ENCODE assay signal across 26 cellular contexts in genomic region chr3:45041666-45042065, GRCh38. TPM values are rescaled to one million over a fixed set of nuclear protein-coding genes. Genes with fewer than 3 reads are reported as not detected.
DNase-seq lines count a peak whose midpoint lies in the region; ATAC-seq and FAIRE-seq lines count a peak whose summit lies in the region.
"Had no signal": no experiment of that assay in that cellular context is flagged by ENCODE, and none has a peak within 500 bp of the region (broad histone marks: within the 10 kb centered on the region; RNA-seq: fewer than 3 reads in every experiment).

No MANE protein-coding gene starts in this region.

- H3K4me1 Mint-ChIP-seq in activated CD4-positive, alpha-beta T cell treated with anti-CD3 and anti-CD28 coated beads, Interleukin-2, amount 10 ng/mL, durations not matched to agents 24 days and 14 days = peaks cover 27% of the 10 kb centered on the region
- peaks cover 18 to 24% of the 10 kb centered on the region in 2 donors for H3K4me1 Mint-ChIP-seq in natural killer cell treated with Interleukin-12 subunit alpha and Interleukin-12 subunit beta and Interleukin-15 and Interleukin-18, amount 100 ng/mL, for 72 hours (ENCODE audit: low read depth in 2 of 2)

- no peak overlapping the region for H3K4me3 Mint-ChIP-seq in activated CD4-positive, alpha-beta T cell treated with anti-CD3 and anti-CD28 coated beads, Interleukin-2, amount 10 ng/mL, durations not matched to agents 24 days and 14 days
- H3K4me3 Mint-ChIP-seq in natural killer cell treated with Interleukin-12 subunit alpha and Interleukin-12 subunit beta and Interleukin-15 and Interleukin-18, amount 100 ng/mL, for 72 hours = peak overlapping the region; percentile 32
- H3K4me3 Mint-ChIP-seq: activated T-helper 1 cell treated with anti-CD3 and anti-CD28 coated beads, Interleukin-12 subunit alpha, Interleukin-12 subunit beta, Interleukin-2, Interleukin-4 antibody, amounts not matched to agents 30 ng/mL and 10 ng/mL and 1 ng/mL, durations not matched to agents 14 hours and 24 hours and 36 hours; B cell; neural progenitor cell; T-helper 17 cell had no signal

- ATAC-seq in natural killer cell treated with Interleukin-12 subunit alpha and Interleukin-12 subunit beta and Interleukin-15 and Interleukin-18, amount 100 ng/mL, for 72 hours = peak; percentile 58 to 62
- ATAC-seq in HG02973 (IDR thresholded peaks at IDR 0.05; ENCODE audit: unreplicated experiment) (no peak), HG02884 (IDR thresholded peaks at IDR 0.05; ENCODE audit: unreplicated experiment) (no peak)
- ATAC-seq: heart left ventricle, left ventricle myocardium superior, T-helper 17 cell, upper lobe of right lung had no signal

- intact Hi-C loops in activated CD4-positive, alpha-beta T cell treated with anti-CD3 and anti-CD28 coated beads, Interleukin-2, amount 10 ng/mL, durations not matched to agents 24 days and 14 days (cut with micrococcal nuclease) = loop anchor here (1.0 to 5.0 kb wide), 4 partner anchors 13 to 457 kb away; no protein-coding TSS in a partner anchor

- FAIRE-seq in GM19239 (lab: Jason Lieb, UNC) = peak; percentile 82
- FAIRE-seq: endothelial cell of umbilical vein had no signal

- H3K27me3 Mint-ChIP-seq in activated CD4-positive, alpha-beta T cell treated with anti-CD3 and anti-CD28 coated beads, Interleukin-2, amount 10 ng/mL, durations not matched to agents 24 days and 14 days = peaks cover 20% of the 10 kb centered on the region
- H3K27me3 Mint-ChIP-seq in natural killer cell treated with Interleukin-12 subunit alpha and Interleukin-12 subunit beta and Interleukin-15 and Interleukin-18, amount 100 ng/mL, for 72 hours = peaks cover 8 to 13% of the 10 kb centered on the region in 2 donors

- H3K36me3 Mint-ChIP-seq in activated CD4-positive, alpha-beta T cell treated with anti-CD3 and anti-CD28 coated beads, Interleukin-2, amount 10 ng/mL, durations not matched to agents 24 days and 14 days (ENCODE audit: low read depth) = no peaks in the 10 kb centered on the region
- H3K36me3 Mint-ChIP-seq in natural killer cell treated with Interleukin-12 subunit alpha and Interleukin-12 subunit beta and Interleukin-15 and Interleukin-18, amount 100 ng/mL, for 72 hours = no peaks in the 10 kb centered on the region
- H3K36me3 Mint-ChIP-seq: neural progenitor cell had no signal

- no peaks in the 10 kb centered on the region for H3K9me3 Mint-ChIP-seq in activated CD4-positive, alpha-beta T cell treated with anti-CD3 and anti-CD28 coated beads, Interleukin-2, amount 10 ng/mL, durations not matched to agents 24 days and 14 days
- H3K9me3 Mint-ChIP-seq in natural killer cell treated with Interleukin-12 subunit alpha and Interleukin-12 subunit beta and Interleukin-15 and Interleukin-18, amount 100 ng/mL, for 72 hours = no peaks in the 10 kb centered on the region
- H3K9me3 Mint-ChIP-seq: activated T-helper 1 cell treated with anti-CD3 and anti-CD28 coated beads, Interleukin-12 subunit alpha, Interleukin-12 subunit beta, Interleukin-2, Interleukin-4 antibody, amounts not matched to agents 30 ng/mL and 10 ng/mL and 1 ng/mL, durations not matched to agents 14 hours and 24 hours and 36 hours; neural progenitor cell had no signal

- no peak overlapping the region for H3K27ac Mint-ChIP-seq in activated CD4-positive, alpha-beta T cell treated with anti-CD3 and anti-CD28 coated beads, Interleukin-2, amount 10 ng/mL, durations not matched to agents 24 days and 14 days
- H3K27ac Mint-ChIP-seq in natural killer cell treated with Interleukin-12 subunit alpha and Interleukin-12 subunit beta and Interleukin-15 and Interleukin-18, amount 100 ng/mL, for 72 hours = no peak overlapping the region
- H3K27ac Mint-ChIP-seq: activated T-helper 1 cell treated with anti-CD3 and anti-CD28 coated beads, Interleukin-12 subunit alpha, Interleukin-12 subunit beta, Interleukin-2, Interleukin-4 antibody, amounts not matched to agents 30 ng/mL and 10 ng/mL and 1 ng/mL, durations not matched to agents 14 hours and 24 hours and 36 hours; B cell; neural progenitor cell; T-helper 17 cell had no signal

- DNase-seq in activated CD4-positive, alpha-beta T cell treated with anti-CD3 and anti-CD28 coated beads, Interleukin-2, amount 10 ng/mL, durations not matched to agents 24 days and 14 days = peak; percentile 76
- DNase-seq in activated CD4-positive, alpha-beta T cell treated with anti-CD3 and anti-CD28 coated beads, Interleukin-2, amount 50 U/mL, for 48 hours = no peak
- DNase-seq in GM19239 (ENCODE audit: insufficient read length, low spot score) (peak; percentile 25), SW480 (ENCODE audit: low spot score) (peak; percentile 25), AG20443 (ENCODE audit: low spot score) (no peak)
- peak; percentile 59 for DNase-seq in natural killer cell treated with Interleukin-12 subunit alpha and Interleukin-12 subunit beta and Interleukin-15 and Interleukin-18, amount 100 ng/mL, for 72 hours (ENCODE audit: low spot score)
- DNase-seq: 8988T, amniotic stem cell, Calu3, dermis blood vessel endothelial cell, EL, heart left ventricle, left ventricle myocardium superior, NCI-H1694 treated with DMSO at 0.1 percent for 48 hours, Peyer's patch, psoas muscle, stomach, T-helper 17 cell, upper lobe of right lung, WERI-Rb-1 had no signal

RNA-seq across cellular contexts. Expression of gene CLEC3B, which starts 15.6 kb away (rescaled TPM):
- total RNA-seq in activated CD4-positive, alpha-beta T cell treated with anti-CD3 and anti-CD28 coated beads, Interleukin-2, amount 10 ng/mL, durations not matched to agents 24 days and 14 days = not detected in 2 replicates
- total RNA-seq in natural killer cell treated with Interleukin-12 subunit alpha and Interleukin-12 subunit beta and Interleukin-15 and Interleukin-18, amount 100 ng/mL, for 72 hours = not detected
- total RNA-seq: activated T-helper 1 cell treated with anti-CD3 and anti-CD28 coated beads, Interleukin-12 subunit alpha, Interleukin-12 subunit beta, Interleukin-2, Interleukin-4 antibody, amounts not matched to agents 30 ng/mL and 10 ng/mL and 1 ng/mL, durations not matched to agents 14 hours and 24 hours and 36 hours; B cell; Calu3; endothelial cell of umbilical vein had no signal

Comparison
In these comparisons a context has a peak if more than half of its experiments do, and no peak if none do; other contexts are left out.
1. DNase-seq: peak in activated CD4-positive, alpha-beta T cell treated with anti-CD3 and anti-CD28 coated beads, Interleukin-2, amount 10 ng/mL, durations not matched to agents 24 days and 14 days (single experiment), GM19239 (single experiment), SW480 (single experiment) and natural killer cell treated with Interleukin-12 subunit alpha and Interleukin-12 subunit beta and Interleukin-15 and Interleukin-18, amount 100 ng/mL, for 72 hours (single experiment); none in activated CD4-positive, alpha-beta T cell treated with anti-CD3 and anti-CD28 coated beads, Interleukin-2, amount 50 U/mL, for 48 hours (0 of 2) and AG20443 (single experiment).
2. ATAC-seq: peak in natural killer cell treated with Interleukin-12 subunit alpha and Interleukin-12 subunit beta and Interleukin-15 and Interleukin-18, amount 100 ng/mL, for 72 hours (2 of 2); none in HG02973 (single experiment) and HG02884 (single experiment).